In the genomic region with DNA sequence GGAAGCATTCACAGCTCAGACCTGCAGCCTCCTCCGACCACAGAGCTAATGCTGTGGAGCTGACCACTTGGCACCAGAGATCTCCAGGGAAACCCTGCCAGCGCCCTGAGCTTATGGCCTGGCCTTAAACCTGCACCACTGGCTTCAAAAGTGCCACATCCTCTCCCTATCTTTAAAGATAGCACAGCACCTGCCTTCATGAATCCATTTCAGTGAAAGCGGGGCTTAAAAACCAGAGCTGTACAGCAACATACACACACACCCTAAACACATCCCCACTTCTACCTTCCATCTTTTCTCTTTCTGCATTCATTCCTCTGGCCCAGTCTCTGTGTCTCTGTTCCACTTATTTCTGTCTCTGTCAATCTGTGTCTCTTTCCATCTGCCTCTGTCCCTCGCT, we compare ENCODE assay signal across 19 cellular contexts. TPM values are rescaled to one million over a fixed set of nuclear protein-coding genes. Genes with fewer than 3 reads are reported as not detected.
DNase-seq lines count a peak whose midpoint lies in the region; ATAC-seq, FAIRE-seq and TF ChIP-seq lines count a peak whose summit lies in the region.
"Had no signal": no experiment of that assay in that cellular context is flagged by ENCODE, and none has a peak within 500 bp of the region (broad histone marks: within the 10 kb centered on the region; RNA-seq: fewer than 3 reads in every experiment).

No MANE protein-coding gene starts in this region.

- peak overlapping the region; percentile 6 for H3K27ac Mint-ChIP-seq in activated B cell treated with CpG ODN at 0.5 μM for 24 hours
- peak overlapping the region in 1 of 2 donors; percentile 6 for H3K27ac Mint-ChIP-seq in natural killer cell

- H3K23ac ChIP-seq in H1 (ENCODE audit: insufficient read length) (no peak overlapping the region), neuronal stem cell (ENCODE audit: low read depth, low read length, poor library complexity) (no peak overlapping the region)

- H3K4me3 Mint-ChIP-seq in activated B cell treated with CpG ODN at 0.5 μM for 24 hours = no peak overlapping the region
- H3K4me3 Mint-ChIP-seq in natural killer cell = no peak overlapping the region

- H3K56ac ChIP-seq in H1 (replicated peaks; ENCODE audit: insufficient read length, low read depth, low read length) = no peak overlapping the region

- H3K18ac ChIP-seq in H1 (ENCODE audit: extremely low read depth, low read length) (no peak overlapping the region), neuronal stem cell (ENCODE audit: low read length) (peak overlapping the region; percentile 15)

- H3K23me2 ChIP-seq in H1 (ENCODE audit: low read depth, low read length) = no peaks in the 10 kb centered on the region

- no peaks in the 10 kb centered on the region for H3K79me2 ChIP-seq in H1 (ENCODE audit: control insufficient read depth in 1 of 2, insufficient read depth in 2 of 2, low read length in 2 of 2)

- H3K4me3 ChIP-seq in H1 (ENCODE audit: extremely low read depth in 1 of 4, insufficient read depth in 2 of 4, low read depth in 3 of 4, low read length in 4 of 4) (no peak overlapping the region), neuronal stem cell (ENCODE audit: low read length in 2 of 2) (peak overlapping the region in 1 of 2 donors; percentile 31), colonic mucosa (no peak overlapping the region)
- H3K4me3 ChIP-seq: transverse colon had no signal

- H3K9me3 ChIP-seq in H1 (ENCODE audit: insufficient read depth in 2 of 2, low read depth in 1 of 2, low read length in 1 of 2) (no peaks in the 10 kb centered on the region), neuronal stem cell (replicated peaks in 1 of 2; ENCODE audit: control insufficient read depth in 2 of 2, insufficient read depth in 1 of 2, low read depth in 1 of 2, low read length in 2 of 2) (peaks cover 2 to 3% of the 10 kb centered on the region in 2 donors), colonic mucosa (no peaks in the 10 kb centered on the region)
- H3K9me3 ChIP-seq: transverse colon had no signal

- H3K4me2 ChIP-seq in H1 (ENCODE audit: insufficient read depth in 1 of 2, low read depth in 2 of 2, low read length in 2 of 2) (peak overlapping the region; percentile 36 to 62; a peak in 3 of 4 replicates), neuronal stem cell (ENCODE audit: insufficient read depth, low read length, poor library complexity, severe bottlenecking) (no peak overlapping the region)
- H3K4me2 ChIP-seq: KMS-11 had no signal

- TF ChIP-seq POLR2A in GM12891 (IDR thresholded peaks at IDR 0.05; ENCODE audit: low read depth, low read length) (no peak), H1 (IDR thresholded peaks at IDR 0.05; ENCODE audit: control extremely low read depth in 1 of 2, low read depth in 2 of 2, low read length in 2 of 2) (no peak)

- no peaks in the 10 kb centered on the region for H3K36me3 Mint-ChIP-seq in activated B cell treated with CpG ODN at 0.5 μM for 24 hours (ENCODE audit: low read depth)
- no peaks in the 10 kb centered on the region for H3K36me3 Mint-ChIP-seq in natural killer cell

- H3K27me3 ChIP-seq in H1 (replicated peaks in 1 of 4; ENCODE audit: control insufficient read depth in 3 of 4, extremely low read depth in 1 of 4, insufficient read depth in 3 of 4, low read length in 3 of 4) (peaks cover 0 to 5% (median 3%) of the 10 kb centered on the region in 4 experiments; a peak in 3 of 7 replicates), neuronal stem cell (ENCODE audit: control insufficient read depth in 3 of 3, insufficient read depth in 3 of 3, low read depth in 1 of 3, low read length in 3 of 3) (no peaks in the 10 kb centered on the region), colonic mucosa (no peaks in the 10 kb centered on the region)

- H4K5ac ChIP-seq in H1 (ENCODE audit: insufficient read length, low read depth, low read length) = no peak overlapping the region

- no peak overlapping the region for H2BK12ac ChIP-seq in H1 (ENCODE audit: low read depth, low read length)
- no peak overlapping the region for H2BK12ac ChIP-seq in neuronal stem cell (ENCODE audit: low read length)

- H3K4me1 ChIP-seq in H1 (replicated peaks in 1 of 4; ENCODE audit: control insufficient read depth in 3 of 4, insufficient read depth in 4 of 4, low read length in 3 of 4) = peaks cover 0 to 6% (median 3%) of the 10 kb centered on the region in 4 experiments; a peak in 4 of 7 replicates
- H3K4me1 ChIP-seq in neuronal stem cell (ENCODE audit: control insufficient read depth in 2 of 2, insufficient read depth in 1 of 2, low read depth in 1 of 2, low read length in 2 of 2) = peaks cover 45 to 47% of the 10 kb centered on the region in 2 donors
- H3K4me1 ChIP-seq in colonic mucosa = no peaks in the 10 kb centered on the region
- H3K4me1 ChIP-seq: transverse colon had no signal

- H4K8ac ChIP-seq in H1 (ENCODE audit: extremely low read depth, insufficient read depth, low read length) = no peak overlapping the region
- no peak overlapping the region for H4K8ac ChIP-seq in neuronal stem cell (ENCODE audit: low read depth, low read length)

- H2BK15ac ChIP-seq in H1 (ENCODE audit: low read length) (no peak overlapping the region), neuronal stem cell (ENCODE audit: low read length) (no peak overlapping the region)

- no peak for TF ChIP-seq EP300 in H1 (IDR thresholded peaks at IDR 0.05; ENCODE audit: borderline replicate concordance in 1 of 2, low read depth in 2 of 2, low read length in 2 of 2)

- TF ChIP-seq CTCF in activated B cell treated with CpG ODN at 0.5 μM for 24 hours (IDR thresholded peaks at IDR 0.05) (no peak), H1 (IDR thresholded peaks at IDR 0.05; ENCODE audit: control extremely low read depth in 1 of 3, insufficient read depth in 1 of 3, low read depth in 1 of 3, low read length in 3 of 3) (no peak), natural killer cell (IDR thresholded peaks at IDR 0.05) (no peak), colonic mucosa (IDR thresholded peaks at IDR 0.05) (no peak)

- no peaks in the 10 kb centered on the region for H3K79me1 ChIP-seq in H1 (ENCODE audit: low read depth, low read length)
- no peaks in the 10 kb centered on the region for H3K79me1 ChIP-seq in neuronal stem cell (ENCODE audit: low read depth, low read length)

- no peak for TF ChIP-seq RAD21 in H1 (IDR thresholded peaks at IDR 0.05 in 1 of 2, conservative IDR thresholded peaks at IDR 0.05 in 1 of 2; ENCODE audit: low read depth in 2 of 2, low read length in 2 of 2)

- no peak overlapping the region for H2AK5ac ChIP-seq in H1 (ENCODE audit: low read depth, low read length)
- no peak overlapping the region for H2AK5ac ChIP-seq in neuronal stem cell (ENCODE audit: low read depth, low read length)

- no peak overlapping the region for H2BK5ac ChIP-seq in H1 (ENCODE audit: low read depth, low read length)
- peak overlapping the region; percentile 69 for H2BK5ac ChIP-seq in neuronal stem cell (ENCODE audit: low read length)

- H2AFZ ChIP-seq in H1 (ENCODE audit: low read length) (no peak overlapping the region), neuronal stem cell (ENCODE audit: low read length) (peak overlapping the region; percentile 68)

- H3K36me3 ChIP-seq in H1 (ENCODE audit: control insufficient read depth in 2 of 4, insufficient read depth in 4 of 4, low read length in 3 of 4) (no peaks in the 10 kb centered on the region), neuronal stem cell (replicated peaks in 1 of 2; ENCODE audit: control insufficient read depth in 2 of 2, insufficient read depth in 2 of 2, low read length in 2 of 2) (no peaks in the 10 kb centered on the region), colonic mucosa (no peaks in the 10 kb centered on the region)
- H3K36me3 ChIP-seq: transverse colon had no signal

- no peaks in the 10 kb centered on the region for H4K20me1 ChIP-seq in H1 (replicated peaks in 1 of 2; ENCODE audit: control insufficient read depth in 1 of 2, insufficient read depth in 2 of 2, low read length in 2 of 2)

- H2BK120ac ChIP-seq in H1 (replicated peaks; ENCODE audit: low read depth, low read length) = no peak overlapping the region
- no peak overlapping the region for H2BK120ac ChIP-seq in neuronal stem cell (ENCODE audit: low read depth, low read length)

- ATAC-seq in activated B cell treated with CpG ODN at 0.5 μM for 24 hours (ENCODE audit: low read depth) = no peak
- ATAC-seq in natural killer cell = no peak
- ATAC-seq in GM21390 (IDR thresholded peaks at IDR 0.05; ENCODE audit: unreplicated experiment) = no peak
- ATAC-seq: left colon had no signal

- H3K9ac ChIP-seq in H1 (replicated peaks in 1 of 4; ENCODE audit: extremely low read depth in 1 of 4, low read depth in 3 of 4, low read length in 3 of 4) (no peak overlapping the region), neuronal stem cell (ENCODE audit: low read depth, low read length, poor library complexity) (no peak overlapping the region), colonic mucosa (ENCODE audit: low read depth in 2 of 2, low read length in 2 of 2) (no peak overlapping the region)
- H3K9ac ChIP-seq: KMS-11 had no signal

- no peak overlapping the region; the same call in 1 of the 2 replicates for H2BK20ac ChIP-seq in H1 (ENCODE audit: low read length)

- H4K91ac ChIP-seq in H1 (replicated peaks; ENCODE audit: insufficient read length, low read length) (no peak overlapping the region), neuronal stem cell (ENCODE audit: low read depth, low read length, poor library complexity) (no peak overlapping the region)

- intact Hi-C loops in activated B cell treated with CpG ODN at 0.5 μM for 24 hours (cut with micrococcal nuclease) (no loop called here), natural killer cell (cut with micrococcal nuclease) (no loop called here), colonic mucosa (cut with DNase I) (no loop called here)

- POLR2A ChIA-PET in activated B cell treated with CpG ODN at 0.5 μM for 24 hours (lab: Charles Lee) = interaction anchor here (0.6 to 1.0 kb wide), 3 partner anchors 11 to 127 kb away, joined by 3 read pairs; partner anchors contain the start of gene CMTR1
- POLR2A ChIA-PET in H1 (lab: Charles Lee; ENCODE audit: partially characterized antibody) = interaction anchor here (1.0 kb wide), 1 partner anchor 71 kb away, joined by 4 read pairs; no protein-coding TSS in a partner anchor

- H3K14ac ChIP-seq in H1 (ENCODE audit: insufficient read length) (no peak overlapping the region), neuronal stem cell (ENCODE audit: low read length) (no peak overlapping the region)

- CTCF ChIA-PET in activated B cell treated with CpG ODN at 0.5 μM for 24 hours (lab: Charles Lee) = interaction anchor here (1.1 to 1.3 kb wide), 2 partner anchors 12 to 23 kb away, joined by 3 read pairs; no protein-coding TSS in a partner anchor
- CTCF ChIA-PET in H1 (lab: Charles Lee; ENCODE audit: partially characterized antibody) = interaction anchor here (0.9 to 16.3 kb wide), 18 partner anchors 10 to 197 kb away, joined by 3 to 308 read pairs (median 6); no protein-coding TSS in a partner anchor

- H3K4ac ChIP-seq in H1 (replicated peaks; ENCODE audit: insufficient read length, low read depth, low read length) (no peak overlapping the region), neuronal stem cell (ENCODE audit: low read length) (no peak overlapping the region)

- no peaks in the 10 kb centered on the region for H3K27me3 Mint-ChIP-seq in activated B cell treated with CpG ODN at 0.5 μM for 24 hours
- H3K27me3 Mint-ChIP-seq in natural killer cell (ENCODE audit: low read depth in 2 of 2) = peaks cover 18 to 34% of the 10 kb centered on the region in 2 donors

- WGBS in H1 (ENCODE audit: extremely low coverage in 1 of 2, insufficient coverage in 1 of 2, insufficient read length in 1 of 2, insufficient replicate concordance in 2 of 2, low coverage in 1 of 2, low lambda C conversion rate in 2 of 2, missing lambda C conversion rate in 1 of 2), 2 experiments = 59% methylated on average over 3 of the region's 4 CpGs; no CpG with 5 or more reads in 1 of the 2 experiments
- WGBS in neuronal stem cell (ENCODE audit: extremely low coverage in 2 of 2, insufficient read length in 2 of 2, insufficient replicate concordance in 1 of 2), 2 donors = no CpG with 5 or more reads among the region's 4 CpGs

- DNase-seq in GM12891 (ENCODE audit: insufficient read length, low spot score) (no peak), activated B cell treated with CpG ODN at 0.5 μM for 24 hours (no peak), H1 (ENCODE audit: low read depth in 1 of 2, low spot score in 2 of 2) (no peak), neuronal stem cell (ENCODE audit: low spot score) (no peak), natural killer cell (no peak), cerebellar cortex (ENCODE audit: low spot score) (no peak), colonic mucosa (no peak)
- DNase-seq: activated CD4-positive, alpha-beta T cell treated with anti-CD3 and anti-CD28 coated beads, Interleukin-2, amount 50 U/mL, for 1 hour; activated T-cell treated with anti-CD3 and anti-CD28 coated beads, Interleukin-2, amount 50 U/mL, for 1 hour; DMS 273 treated with DMSO at 0.1 percent for 48 hours; left colon; NCI-H1105; NCI-H526; OCI-M1; stimulated activated CD4-positive, alpha-beta T cell treated with anti-CD3 and anti-CD28 coated beads, Interleukin-4, amount 100 ng/mL, for 1 hour; transverse colon had no signal

- H3K27ac ChIP-seq in H1 (ENCODE audit: low read depth, low read length) (no peak overlapping the region), neuronal stem cell (replicated peaks; ENCODE audit: low read length) (no peak overlapping the region), colonic mucosa (no peak overlapping the region)
- H3K27ac ChIP-seq: KMS-11, transverse colon had no signal

- peak; percentile 43 for FAIRE-seq in GM12891 (lab: Jason Lieb, UNC)
- no peak for FAIRE-seq in H1 (lab: Jason Lieb, UNC)
- FAIRE-seq: endometrium had no signal

- H3K4me1 Mint-ChIP-seq in activated B cell treated with CpG ODN at 0.5 μM for 24 hours (peaks cover 99% of the 10 kb centered on the region), natural killer cell (peaks cover 0 to 18% of the 10 kb centered on the region in 2 donors)

- H3K9me3 Mint-ChIP-seq in activated B cell treated with CpG ODN at 0.5 μM for 24 hours (no peaks in the 10 kb centered on the region), natural killer cell (no peaks in the 10 kb centered on the region)

RNA-seq across cellular contexts. Expression of gene CCDC167, which starts 59.8 kb away (rescaled TPM):
- 113 TPM for polyA plus RNA-seq in GM12891 (2012; ENCODE audit: low read depth, missing spikeins)
- total RNA-seq in activated B cell treated with CpG ODN at 0.5 μM for 24 hours (18.4 and 25.9 TPM in 2 replicates), natural killer cell (10 to 100 TPM; 10.2 to 27.4 (median 19.4) TPM), colonic mucosa (10 to 100 TPM; 11.8 to 31.8 TPM)
- total RNA-seq in H1 (2021; fragmentation: NEBNext Ultra II Directional; extraction: Animal tissue kit (Norgen Biotek cat#: 25700)) = 11.0 TPM in 2 replicates
- 20.6 and 26.5 TPM in 2 replicates for polyA plus RNA-seq in H1 (2011; rRNA removed)
- 28.8 TPM for polyA plus RNA-seq in H1 (2011; cell fraction: cytosol; rRNA removed)
- 13.9 TPM for polyA plus RNA-seq in H1 (2011; cell fraction: nucleus; rRNA removed)
- polyA plus RNA-seq in H1 (2012, experiment 1 of 2) = 15.0 to 25.7 TPM (median 18.5 TPM) in 4 replicates
- 41.9 TPM for polyA plus RNA-seq in H1 (2012, experiment 2 of 2)
- polyA plus RNA-seq in H1 (2013, experiment 1 of 2) = 30.8 TPM
- 29.4 TPM for polyA plus RNA-seq in H1 (2013, experiment 2 of 2)
- 4.4 and 4.8 TPM in 2 replicates for polyA minus RNA-seq in H1 (2011; rRNA and poly(A)+ RNA removed)
- polyA minus RNA-seq in H1 (2011; cell fraction: cytosol; rRNA and poly(A)+ RNA removed) = not detected
- 4.6 TPM for polyA minus RNA-seq in H1 (2011; cell fraction: nucleus; rRNA and poly(A)+ RNA removed)
- 113 TPM for polyA plus RNA-seq in neuronal stem cell (2013, experiment 1 of 2)
- polyA plus RNA-seq in neuronal stem cell (2013, experiment 2 of 2) = 106 TPM
